10 cellular contexts compared by ENCODE assay signal in genomic region chr11:12242071-12242672, GRCh38.
DNase-seq lines count a peak whose midpoint lies in the region; ATAC-seq and TF ChIP-seq lines count a peak whose summit lies in the region.
"Had no signal": no experiment of that assay in that cellular context is flagged by ENCODE, and none has a peak within 500 bp of the region (broad histone marks: within the 10 kb centered on the region; RNA-seq: fewer than 3 reads in every experiment).

No MANE protein-coding gene starts in this region.

- H3K36me3 Mint-ChIP-seq in GM23338 (ENCODE audit: low read depth) = no peaks in the 10 kb centered on the region
- peaks cover 11% of the 10 kb centered on the region for H3K36me3 Mint-ChIP-seq in activated naive CD8-positive, alpha-beta T cell treated with anti-CD3 and anti-CD28 coated beads, Interleukin-2, amount 10 ng/mL, durations not matched to agents 7 days and 5 days

- no peaks in the 10 kb centered on the region for H3K36me3 ChIP-seq in GM23338 (ENCODE audit: insufficient read depth)

- H3K4me3 ChIP-seq in GM23338 = no peak overlapping the region
- H3K4me3 ChIP-seq: lung had no signal

- no peaks in the 10 kb centered on the region for H3F3A ChIP-seq in GM23338 (replicated peaks; ENCODE audit: low read depth)

- no peaks in the 10 kb centered on the region for H3K9me3 Mint-ChIP-seq in GM23338
- H3K9me3 Mint-ChIP-seq in activated naive CD8-positive, alpha-beta T cell treated with anti-CD3 and anti-CD28 coated beads, Interleukin-2, amount 10 ng/mL, durations not matched to agents 7 days and 5 days = no peaks in the 10 kb centered on the region

- no peaks in the 10 kb centered on the region for H3K9me2 ChIP-seq in GM23338 (ENCODE audit: insufficient read depth)

- no peak overlapping the region for H3K27ac Mint-ChIP-seq in GM23338
- peak overlapping the region; percentile 83 for H3K27ac Mint-ChIP-seq in activated naive CD8-positive, alpha-beta T cell treated with anti-CD3 and anti-CD28 coated beads, Interleukin-2, amount 10 ng/mL, durations not matched to agents 7 days and 5 days

- H3K27me3 ChIP-seq in GM23338 (ENCODE audit: insufficient read depth) = no peaks in the 10 kb centered on the region

- no peaks in the 10 kb centered on the region for H4K20me1 ChIP-seq in GM23338 (replicated peaks; ENCODE audit: insufficient read depth)

- H3K4me2 ChIP-seq in GM23338 = no peak overlapping the region

- DNase-seq in GM23338 (ENCODE audit: low spot score) = peak; percentile 11
- DNase-seq in NCI-H774 (lab: John Stamatoyannopoulos, UW) = peak; percentile 66
- DNase-seq in activated naive CD8-positive, alpha-beta T cell treated with anti-CD3 and anti-CD28 coated beads, Interleukin-2, amount 10 ng/mL, durations not matched to agents 7 days and 5 days = peak; percentile 46
- DNase-seq in stimulated activated CD4-positive, alpha-beta T cell treated with anti-CD3 and anti-CD28 coated beads, Interleukin-4, amount 100 ng/mL, for 4 hours = peak; percentile 21 to 54
- no peak for DNase-seq in AG08396 (ENCODE audit: low spot score)
- DNase-seq: head of caudate nucleus, NCI-H446 had no signal

- ATAC-seq in GM23338 (peak; percentile 70), HG03432 (IDR thresholded peaks at IDR 0.05; ENCODE audit: unreplicated experiment) (no peak), HG03354 (IDR thresholded peaks at IDR 0.05; ENCODE audit: poor library complexity, severe bottlenecking, unreplicated experiment) (no peak)
- peak; percentile 80 for ATAC-seq in activated naive CD8-positive, alpha-beta T cell treated with anti-CD3 and anti-CD28 coated beads, Interleukin-2, amount 10 ng/mL, durations not matched to agents 7 days and 5 days (ENCODE audit: low read depth)

- peak overlapping the region; percentile 78; the same call in 1 of the 2 replicates for H2AFZ ChIP-seq in GM23338

- no peak for TF ChIP-seq CTCF in GM23338 (conservative IDR thresholded peaks at IDR 0.05; ENCODE audit: low read depth in 2 of 2)

- no peak overlapping the region for H3K4me3 Mint-ChIP-seq in GM23338
- peak overlapping the region; percentile 66 for H3K4me3 Mint-ChIP-seq in activated naive CD8-positive, alpha-beta T cell treated with anti-CD3 and anti-CD28 coated beads, Interleukin-2, amount 10 ng/mL, durations not matched to agents 7 days and 5 days

- no peaks in the 10 kb centered on the region for H3K79me2 ChIP-seq in GM23338 (replicated peaks; ENCODE audit: insufficient read depth)

- POLR2A ChIA-PET in activated naive CD8-positive, alpha-beta T cell treated with anti-CD3 and anti-CD28 coated beads, Interleukin-2, amount 10 ng/mL, durations not matched to agents 7 days and 5 days (lab: Charles Lee) = interaction anchor here (1.1 kb wide), 1 partner anchor 47 kb away, joined by 3 read pairs; no protein-coding TSS in a partner anchor

- peaks cover 6% of the 10 kb centered on the region for H3K27me3 Mint-ChIP-seq in GM23338 (ENCODE audit: insufficient read depth, low read depth, poor library complexity)
- H3K27me3 Mint-ChIP-seq in activated naive CD8-positive, alpha-beta T cell treated with anti-CD3 and anti-CD28 coated beads, Interleukin-2, amount 10 ng/mL, durations not matched to agents 7 days and 5 days = no peaks in the 10 kb centered on the region

- no peak overlapping the region for H3K27ac ChIP-seq in GM23338 (ENCODE audit: low read depth)

- H3K4me1 ChIP-seq in GM23338 (ENCODE audit: insufficient read depth) = no peaks in the 10 kb centered on the region; the same call in 1 of the 2 replicates

- peaks cover 21% of the 10 kb centered on the region for H3K4me1 Mint-ChIP-seq in GM23338
- peaks cover 21% of the 10 kb centered on the region for H3K4me1 Mint-ChIP-seq in activated naive CD8-positive, alpha-beta T cell treated with anti-CD3 and anti-CD28 coated beads, Interleukin-2, amount 10 ng/mL, durations not matched to agents 7 days and 5 days

TF ChIP-seq in GM23338, 12 proteins besides CTCF, POLR2A, EP300 and RAD21 (continues in another document):
- TF ChIP-seq EZH2 (IDR thresholded peaks at IDR 0.05; ENCODE audit: low read depth, unreplicated experiment) (no peak), NANOG (IDR thresholded peaks at IDR 0.05; ENCODE audit: borderline replicate concordance) (no peak), STAT1 (IDR thresholded peaks at IDR 0.05; ENCODE audit: unreplicated experiment) (no peak), POLR2AphosphoS5 (IDR thresholded peaks at IDR 0.05; ENCODE audit: low read depth) (no peak), CREB1 (CRISPR knock-in tag; IDR thresholded peaks at IDR 0.05; ENCODE audit: low read depth) (no peak), JUNB (IDR thresholded peaks at IDR 0.05; ENCODE audit: unreplicated experiment) (no peak), EZH2phosphoT487 (IDR thresholded peaks at IDR 0.05; ENCODE audit: unreplicated experiment) (no peak), ZNF331 (CRISPR knock-in tag; IDR thresholded peaks at IDR 0.05; ENCODE audit: low read depth) (no peak), ZNF114 (CRISPR knock-in tag; IDR thresholded peaks at IDR 0.05) (no peak)
- TF ChIP-seq, protein P1, sequence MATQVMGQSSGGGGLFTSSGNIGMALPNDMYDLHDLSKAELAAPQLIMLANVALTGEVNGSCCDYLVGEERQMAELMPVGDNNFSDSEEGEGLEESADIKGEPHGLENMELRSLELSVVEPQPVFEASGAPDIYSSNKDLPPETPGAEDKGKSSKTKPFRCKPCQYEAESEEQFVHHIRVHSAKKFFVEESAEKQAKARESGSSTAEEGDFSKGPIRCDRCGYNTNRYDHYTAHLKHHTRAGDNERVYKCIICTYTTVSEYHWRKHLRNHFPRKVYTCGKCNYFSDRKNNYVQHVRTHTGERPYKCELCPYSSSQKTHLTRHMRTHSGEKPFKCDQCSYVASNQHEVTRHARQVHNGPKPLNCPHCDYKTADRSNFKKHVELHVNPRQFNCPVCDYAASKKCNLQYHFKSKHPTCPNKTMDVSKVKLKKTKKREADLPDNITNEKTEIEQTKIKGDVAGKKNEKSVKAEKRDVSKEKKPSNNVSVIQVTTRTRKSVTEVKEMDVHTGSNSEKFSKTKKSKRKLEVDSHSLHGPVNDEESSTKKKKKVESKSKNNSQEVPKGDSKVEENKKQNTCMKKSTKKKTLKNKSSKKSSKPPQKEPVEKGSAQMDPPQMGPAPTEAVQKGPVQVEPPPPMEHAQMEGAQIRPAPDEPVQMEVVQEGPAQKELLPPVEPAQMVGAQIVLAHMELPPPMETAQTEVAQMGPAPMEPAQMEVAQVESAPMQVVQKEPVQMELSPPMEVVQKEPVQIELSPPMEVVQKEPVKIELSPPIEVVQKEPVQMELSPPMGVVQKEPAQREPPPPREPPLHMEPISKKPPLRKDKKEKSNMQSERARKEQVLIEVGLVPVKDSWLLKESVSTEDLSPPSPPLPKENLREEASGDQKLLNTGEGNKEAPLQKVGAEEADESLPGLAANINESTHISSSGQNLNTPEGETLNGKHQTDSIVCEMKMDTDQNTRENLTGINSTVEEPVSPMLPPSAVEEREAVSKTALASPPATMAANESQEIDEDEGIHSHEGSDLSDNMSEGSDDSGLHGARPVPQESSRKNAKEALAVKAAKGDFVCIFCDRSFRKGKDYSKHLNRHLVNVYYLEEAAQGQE (IDR thresholded peaks at IDR 0.05; ENCODE audit: unreplicated experiment) = no peak

Comparison
In these comparisons a context has a peak if more than half of its experiments do, and no peak if none do; other contexts are left out.
1. ATAC-seq: peak in GM23338 (single experiment) and activated naive CD8-positive, alpha-beta T cell treated with anti-CD3 and anti-CD28 coated beads, Interleukin-2, amount 10 ng/mL, durations not matched to agents 7 days and 5 days (single experiment); none in HG03432 (single experiment) and HG03354 (single experiment).